1 cellular context compared by ENCODE assay signal in the genomic region with DNA sequence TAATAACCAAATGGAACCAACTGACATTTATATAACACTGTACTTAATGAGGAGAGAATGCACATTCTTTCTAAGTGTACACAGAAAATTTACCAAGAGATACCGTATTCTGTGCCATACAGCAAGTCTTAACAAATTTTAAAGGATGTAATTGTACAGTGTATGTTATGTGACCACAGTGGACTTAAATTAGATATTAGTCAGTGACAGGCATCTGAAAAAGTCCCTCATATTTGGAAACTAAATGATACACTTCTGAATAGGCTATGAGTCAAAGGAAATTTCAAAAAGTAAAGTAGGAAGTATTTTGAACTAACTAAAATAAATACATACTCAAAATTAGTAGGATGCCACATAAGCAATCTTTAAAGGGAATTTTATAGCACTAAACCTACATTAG.
TF ChIP-seq lines count a peak whose summit lies in the region.

No MANE protein-coding gene starts in this region.

TF ChIP-seq in GM12878, 131 proteins besides CTCF, POLR2A, EP300 and RAD21 (continued from another document):
- TF ChIP-seq, protein P1, sequence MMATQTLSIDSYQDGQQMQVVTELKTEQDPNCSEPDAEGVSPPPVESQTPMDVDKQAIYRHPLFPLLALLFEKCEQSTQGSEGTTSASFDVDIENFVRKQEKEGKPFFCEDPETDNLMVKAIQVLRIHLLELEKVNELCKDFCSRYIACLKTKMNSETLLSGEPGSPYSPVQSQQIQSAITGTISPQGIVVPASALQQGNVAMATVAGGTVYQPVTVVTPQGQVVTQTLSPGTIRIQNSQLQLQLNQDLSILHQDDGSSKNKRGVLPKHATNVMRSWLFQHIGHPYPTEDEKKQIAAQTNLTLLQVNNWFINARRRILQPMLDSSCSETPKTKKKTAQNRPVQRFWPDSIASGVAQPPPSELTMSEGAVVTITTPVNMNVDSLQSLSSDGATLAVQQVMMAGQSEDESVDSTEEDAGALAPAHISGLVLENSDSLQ (IDR thresholded peaks at IDR 0.05): no peak
- no peak for TF ChIP-seq DPF2 (IDR thresholded peaks at IDR 0.05)
- TF ChIP-seq, protein P2, sequence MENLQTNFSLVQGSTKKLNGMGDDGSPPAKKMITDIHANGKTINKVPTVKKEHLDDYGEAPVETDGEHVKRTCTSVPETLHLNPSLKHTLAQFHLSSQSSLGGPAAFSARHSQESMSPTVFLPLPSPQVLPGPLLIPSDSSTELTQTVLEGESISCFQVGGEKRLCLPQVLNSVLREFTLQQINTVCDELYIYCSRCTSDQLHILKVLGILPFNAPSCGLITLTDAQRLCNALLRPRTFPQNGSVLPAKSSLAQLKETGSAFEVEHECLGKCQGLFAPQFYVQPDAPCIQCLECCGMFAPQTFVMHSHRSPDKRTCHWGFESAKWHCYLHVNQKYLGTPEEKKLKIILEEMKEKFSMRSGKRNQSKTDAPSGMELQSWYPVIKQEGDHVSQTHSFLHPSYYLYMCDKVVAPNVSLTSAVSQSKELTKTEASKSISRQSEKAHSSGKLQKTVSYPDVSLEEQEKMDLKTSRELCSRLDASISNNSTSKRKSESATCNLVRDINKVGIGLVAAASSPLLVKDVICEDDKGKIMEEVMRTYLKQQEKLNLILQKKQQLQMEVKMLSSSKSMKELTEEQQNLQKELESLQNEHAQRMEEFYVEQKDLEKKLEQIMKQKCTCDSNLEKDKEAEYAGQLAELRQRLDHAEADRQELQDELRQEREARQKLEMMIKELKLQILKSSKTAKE (IDR thresholded peaks at IDR 0.05; ENCODE audit: low read depth, poor library complexity, severe bottlenecking): no peak
- TF ChIP-seq ESRRA (IDR thresholded peaks at IDR 0.05; ENCODE audit: low read length): no peak
- TF ChIP-seq NFXL1 (IDR thresholded peaks at IDR 0.05; ENCODE audit: borderline replicate concordance): no peak
- no peak for TF ChIP-seq STAT3 (IDR thresholded peaks at IDR 0.05; ENCODE audit: low read depth, low read length)
- no peak for TF ChIP-seq POLR2AphosphoS2 (IDR thresholded peaks at IDR 0.05; ENCODE audit: low read depth, low read length)
- peak; percentile 62; the same call in 1 of the 2 replicates for TF ChIP-seq RUNX3 (IDR thresholded peaks at IDR 0.05; ENCODE audit: low read length)
- TF ChIP-seq, protein P3, sequence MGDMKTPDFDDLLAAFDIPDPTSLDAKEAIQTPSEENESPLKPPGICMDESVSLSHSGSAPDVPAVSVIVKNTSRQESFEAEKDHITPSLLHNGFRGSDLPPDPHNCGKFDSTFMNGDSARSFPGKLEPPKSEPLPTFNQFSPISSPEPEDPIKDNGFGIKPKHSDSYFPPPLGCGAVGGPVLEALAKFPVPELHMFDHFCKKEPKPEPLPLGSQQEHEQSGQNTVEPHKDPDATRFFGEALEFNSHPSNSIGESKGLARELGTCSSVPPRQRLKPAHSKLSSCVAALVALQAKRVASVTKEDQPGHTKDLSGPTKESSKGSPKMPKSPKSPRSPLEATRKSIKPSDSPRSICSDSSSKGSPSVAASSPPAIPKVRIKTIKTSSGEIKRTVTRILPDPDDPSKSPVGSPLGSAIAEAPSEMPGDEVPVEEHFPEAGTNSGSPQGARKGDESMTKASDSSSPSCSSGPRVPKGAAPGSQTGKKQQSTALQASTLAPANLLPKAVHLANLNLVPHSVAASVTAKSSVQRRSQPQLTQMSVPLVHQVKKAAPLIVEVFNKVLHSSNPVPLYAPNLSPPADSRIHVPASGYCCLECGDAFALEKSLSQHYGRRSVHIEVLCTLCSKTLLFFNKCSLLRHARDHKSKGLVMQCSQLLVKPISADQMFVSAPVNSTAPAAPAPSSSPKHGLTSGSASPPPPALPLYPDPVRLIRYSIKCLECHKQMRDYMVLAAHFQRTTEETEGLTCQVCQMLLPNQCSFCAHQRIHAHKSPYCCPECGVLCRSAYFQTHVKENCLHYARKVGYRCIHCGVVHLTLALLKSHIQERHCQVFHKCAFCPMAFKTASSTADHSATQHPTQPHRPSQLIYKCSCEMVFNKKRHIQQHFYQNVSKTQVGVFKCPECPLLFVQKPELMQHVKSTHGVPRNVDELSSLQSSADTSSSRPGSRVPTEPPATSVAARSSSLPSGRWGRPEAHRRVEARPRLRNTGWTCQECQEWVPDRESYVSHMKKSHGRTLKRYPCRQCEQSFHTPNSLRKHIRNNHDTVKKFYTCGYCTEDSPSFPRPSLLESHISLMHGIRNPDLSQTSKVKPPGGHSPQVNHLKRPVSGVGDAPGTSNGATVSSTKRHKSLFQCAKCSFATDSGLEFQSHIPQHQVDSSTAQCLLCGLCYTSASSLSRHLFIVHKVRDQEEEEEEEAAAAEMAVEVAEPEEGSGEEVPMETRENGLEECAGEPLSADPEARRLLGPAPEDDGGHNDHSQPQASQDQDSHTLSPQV (IDR thresholded peaks at IDR 0.05): no peak
- no peak for TF ChIP-seq NBN (IDR thresholded peaks at IDR 0.05)
- TF ChIP-seq, protein P4, sequence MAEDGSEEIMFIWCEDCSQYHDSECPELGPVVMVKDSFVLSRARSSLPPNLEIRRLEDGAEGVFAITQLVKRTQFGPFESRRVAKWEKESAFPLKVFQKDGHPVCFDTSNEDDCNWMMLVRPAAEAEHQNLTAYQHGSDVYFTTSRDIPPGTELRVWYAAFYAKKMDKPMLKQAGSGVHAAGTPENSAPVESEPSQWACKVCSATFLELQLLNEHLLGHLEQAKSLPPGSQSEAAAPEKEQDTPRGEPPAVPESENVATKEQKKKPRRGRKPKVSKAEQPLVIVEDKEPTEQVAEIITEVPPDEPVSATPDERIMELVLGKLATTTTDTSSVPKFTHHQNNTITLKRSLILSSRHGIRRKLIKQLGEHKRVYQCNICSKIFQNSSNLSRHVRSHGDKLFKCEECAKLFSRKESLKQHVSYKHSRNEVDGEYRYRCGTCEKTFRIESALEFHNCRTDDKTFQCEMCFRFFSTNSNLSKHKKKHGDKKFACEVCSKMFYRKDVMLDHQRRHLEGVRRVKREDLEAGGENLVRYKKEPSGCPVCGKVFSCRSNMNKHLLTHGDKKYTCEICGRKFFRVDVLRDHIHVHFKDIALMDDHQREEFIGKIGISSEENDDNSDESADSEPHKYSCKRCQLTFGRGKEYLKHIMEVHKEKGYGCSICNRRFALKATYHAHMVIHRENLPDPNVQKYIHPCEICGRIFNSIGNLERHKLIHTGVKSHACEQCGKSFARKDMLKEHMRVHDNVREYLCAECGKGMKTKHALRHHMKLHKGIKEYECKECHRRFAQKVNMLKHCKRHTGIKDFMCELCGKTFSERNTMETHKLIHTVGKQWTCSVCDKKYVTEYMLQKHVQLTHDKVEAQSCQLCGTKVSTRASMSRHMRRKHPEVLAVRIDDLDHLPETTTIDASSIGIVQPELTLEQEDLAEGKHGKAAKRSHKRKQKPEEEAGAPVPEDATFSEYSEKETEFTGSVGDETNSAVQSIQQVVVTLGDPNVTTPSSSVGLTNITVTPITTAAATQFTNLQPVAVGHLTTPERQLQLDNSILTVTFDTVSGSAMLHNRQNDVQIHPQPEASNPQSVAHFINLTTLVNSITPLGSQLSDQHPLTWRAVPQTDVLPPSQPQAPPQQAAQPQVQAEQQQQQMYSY (CRISPR knock-in tag; IDR thresholded peaks at IDR 0.05): no peak
- TF ChIP-seq GATAD2B (conservative IDR thresholded peaks at IDR 0.05; ENCODE audit: low read depth): no peak
- TF ChIP-seq POU2F2 (IDR thresholded peaks at IDR 0.05; ENCODE audit: borderline replicate concordance, low read depth, low read length): no peak
- TF ChIP-seq MTA2 (IDR thresholded peaks at IDR 0.05; ENCODE audit: low read depth): no peak
- TF ChIP-seq, protein P5, sequence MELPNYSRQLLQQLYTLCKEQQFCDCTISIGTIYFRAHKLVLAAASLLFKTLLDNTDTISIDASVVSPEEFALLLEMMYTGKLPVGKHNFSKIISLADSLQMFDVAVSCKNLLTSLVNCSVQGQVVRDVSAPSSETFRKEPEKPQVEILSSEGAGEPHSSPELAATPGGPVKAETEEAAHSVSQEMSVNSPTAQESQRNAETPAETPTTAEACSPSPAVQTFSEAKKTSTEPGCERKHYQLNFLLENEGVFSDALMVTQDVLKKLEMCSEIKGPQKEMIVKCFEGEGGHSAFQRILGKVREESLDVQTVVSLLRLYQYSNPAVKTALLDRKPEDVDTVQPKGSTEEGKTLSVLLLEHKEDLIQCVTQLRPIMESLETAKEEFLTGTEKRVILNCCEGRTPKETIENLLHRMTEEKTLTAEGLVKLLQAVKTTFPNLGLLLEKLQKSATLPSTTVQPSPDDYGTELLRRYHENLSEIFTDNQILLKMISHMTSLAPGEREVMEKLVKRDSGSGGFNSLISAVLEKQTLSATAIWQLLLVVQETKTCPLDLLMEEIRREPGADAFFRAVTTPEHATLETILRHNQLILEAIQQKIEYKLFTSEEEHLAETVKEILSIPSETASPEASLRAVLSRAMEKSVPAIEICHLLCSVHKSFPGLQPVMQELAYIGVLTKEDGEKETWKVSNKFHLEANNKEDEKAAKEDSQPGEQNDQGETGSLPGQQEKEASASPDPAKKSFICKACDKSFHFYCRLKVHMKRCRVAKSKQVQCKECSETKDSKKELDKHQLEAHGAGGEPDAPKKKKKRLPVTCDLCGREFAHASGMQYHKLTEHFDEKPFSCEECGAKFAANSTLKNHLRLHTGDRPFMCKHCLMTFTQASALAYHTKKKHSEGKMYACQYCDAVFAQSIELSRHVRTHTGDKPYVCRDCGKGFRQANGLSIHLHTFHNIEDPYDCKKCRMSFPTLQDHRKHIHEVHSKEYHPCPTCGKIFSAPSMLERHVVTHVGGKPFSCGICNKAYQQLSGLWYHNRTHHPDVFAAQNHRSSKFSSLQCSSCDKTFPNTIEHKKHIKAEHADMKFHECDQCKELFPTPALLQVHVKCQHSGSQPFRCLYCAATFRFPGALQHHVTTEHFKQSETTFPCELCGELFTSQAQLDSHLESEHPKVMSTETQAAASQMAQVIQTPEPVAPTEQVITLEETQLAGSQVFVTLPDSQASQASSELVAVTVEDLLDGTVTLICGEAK (IDR thresholded peaks at IDR 0.05; ENCODE audit: borderline replicate concordance): no peak
- no peak for TF ChIP-seq TARDBP (IDR thresholded peaks at IDR 0.05; ENCODE audit: borderline replicate concordance)
- no peak for TF ChIP-seq ZBED1 (IDR thresholded peaks at IDR 0.05; ENCODE audit: borderline replicate concordance)
- TF ChIP-seq YBX1 (IDR thresholded peaks at IDR 0.05): no peak
- TF ChIP-seq NR2F1 (conservative IDR thresholded peaks at IDR 0.05): no peak
